In genomic region chr5:116454417-116454927, GRCh38 we compare ENCODE assay signal across 10 cellular contexts.
DNase-seq lines count a peak whose midpoint lies in the region; ATAC-seq, FAIRE-seq and TF ChIP-seq lines count a peak whose summit lies in the region.
"Had no signal": no experiment of that assay in that cellular context is flagged by ENCODE, and none has a peak within 500 bp of the region (broad histone marks: within the 10 kb centered on the region; RNA-seq: fewer than 3 reads in every experiment).

No MANE protein-coding gene starts in this region.

- H3K9me2 ChIP-seq in PC-3 (replicated peaks; ENCODE audit: low read length), result no peaks in the 10 kb centered on the region

- TF ChIP-seq POLR2A in right lobe of liver (IDR thresholded peaks at IDR 0.05) (no peak), HepG2 (IDR thresholded peaks at IDR 0.05; ENCODE audit: insufficient read depth in 1 of 2, low read depth in 2 of 2, low read length in 2 of 2) (no peak)

- BruUV-seq in HepG2 (replicated peaks; lab: Mats Ljungman, UMichigan) (no TSS peak), PC-3 (replicated peaks; lab: Mats Ljungman, UMichigan) (no TSS peak)

- no peak overlapping the region for H3K4me3 ChIP-seq in right lobe of liver
- no peak overlapping the region for H3K4me3 ChIP-seq in HepG2 (replicated peaks in 1 of 3; ENCODE audit: insufficient read depth in 1 of 3, low read depth in 2 of 3, low read length in 3 of 3)
- no peak overlapping the region for H3K4me3 ChIP-seq in fibroblast of mammary gland (ENCODE audit: control insufficient read depth, low read depth, low read length)
- H3K4me3 ChIP-seq in PC-3 (ENCODE audit: low read length), result no peak overlapping the region

- POLR2A ChIA-PET in HepG2 (lab: Yijun Ruan, JAX) (no interaction called here), PC-3 (lab: Charles Lee; ENCODE audit: unreplicated experiment) (no interaction called here)

- no peak overlapping the region for H3K27ac ChIP-seq in right lobe of liver
- no peak overlapping the region for H3K27ac ChIP-seq in HepG2 (ENCODE audit: extremely low read length, insufficient read depth, low read length)
- no peak overlapping the region for H3K27ac ChIP-seq in PC-3 (ENCODE audit: low read length)

- H3K9me3 ChIP-seq in right lobe of liver, result no peaks in the 10 kb centered on the region
- H3K9me3 ChIP-seq in HepG2 (ENCODE audit: low read length), result no peaks in the 10 kb centered on the region
- H3K9me3 ChIP-seq in PC-3 (ENCODE audit: low read length), result no peaks in the 10 kb centered on the region

- H3K27me3 ChIP-seq in right lobe of liver (no peaks in the 10 kb centered on the region), HepG2 (ENCODE audit: control insufficient read depth in 1 of 2, insufficient read depth in 2 of 2, low read length in 2 of 2) (no peaks in the 10 kb centered on the region), PC-3 (ENCODE audit: low read length) (no peaks in the 10 kb centered on the region)

- no peaks in the 10 kb centered on the region for H3K9me3 Mint-ChIP-seq in stimulated activated effector memory CD8-positive, alpha-beta T cell treated with anti-CD3 and anti-CD28 coated beads, Interleukin-12 subunit alpha, Interleukin-12 subunit beta, amount 100 ng/mL, for 72 hours
- H3K9me3 Mint-ChIP-seq: activated naive CD4-positive, alpha-beta T cell treated with anti-CD3 and anti-CD28 coated beads, Interleukin-2, amount 50 U/mL, for 72 hours had no signal

- DNase-seq in right lobe of liver (no peak), HepG2 (ENCODE audit: low spot score) (no peak), NOMO-1 treated with DMSO at 0.1 percent for 48 hours (lab: John Stamatoyannopoulos, UW; ENCODE audit: unreplicated experiment) (peak; percentile 91), fibroblast of mammary gland (ENCODE audit: low read depth) (peak; percentile 94), NCI-H446 treated with DMSO at 0.1 percent for 48 hours (lab: John Stamatoyannopoulos, UW) (no peak), PC-3 (no peak)
- DNase-seq in stimulated activated effector memory CD8-positive, alpha-beta T cell treated with anti-CD3 and anti-CD28 coated beads, Interleukin-12 subunit alpha, Interleukin-12 subunit beta, amount 100 ng/mL, for 72 hours (ENCODE audit: low spot score in 2 of 2), result no peak

- no peaks in the 10 kb centered on the region for H3K4me1 ChIP-seq in right lobe of liver
- peaks cover 48% of the 10 kb centered on the region for H3K4me1 ChIP-seq in HepG2 (ENCODE audit: insufficient read depth, low read length)
- H3K4me1 ChIP-seq in PC-3 (ENCODE audit: insufficient read depth, low read length), result no peaks in the 10 kb centered on the region

- no peak overlapping the region for H3K4me3 Mint-ChIP-seq in stimulated activated effector memory CD8-positive, alpha-beta T cell treated with anti-CD3 and anti-CD28 coated beads, Interleukin-12 subunit alpha, Interleukin-12 subunit beta, amount 100 ng/mL, for 72 hours

- H3K9ac ChIP-seq in HepG2 (ENCODE audit: insufficient read depth, low read depth, low read length), result no peak overlapping the region
- H3K9ac ChIP-seq in PC-3 (ENCODE audit: low read length), result no peak overlapping the region

- CTCF ChIA-PET in HepG2 (lab: Yijun Ruan, JAX; ENCODE audit: low intra/inter-chr PET ratio, low total read pairs) (no interaction called here), PC-3 (lab: Charles Lee) (no interaction called here)

- H3K36me3 ChIP-seq in right lobe of liver (no peaks in the 10 kb centered on the region), HepG2 (replicated peaks in 1 of 2; ENCODE audit: control insufficient read depth in 1 of 2, insufficient read depth in 2 of 2, low read length in 2 of 2) (no peaks in the 10 kb centered on the region; a peak in 1 of 5 replicates), PC-3 (ENCODE audit: low read depth, low read length) (no peaks in the 10 kb centered on the region)

- H3K79me2 ChIP-seq in HepG2 (ENCODE audit: insufficient read depth, low read length), result no peaks in the 10 kb centered on the region
- H3K79me2 ChIP-seq in PC-3 (ENCODE audit: low read length), result no peaks in the 10 kb centered on the region

- in situ Hi-C loops in HepG2 (cut with HindIII; ENCODE audit: extremely low pct_ligation_motif_present, low pct_unique_long_range_greater_than_20kb), result no loop called here

- H3K27ac Mint-ChIP-seq in stimulated activated effector memory CD8-positive, alpha-beta T cell treated with anti-CD3 and anti-CD28 coated beads, Interleukin-12 subunit alpha, Interleukin-12 subunit beta, amount 100 ng/mL, for 72 hours, result no peak overlapping the region
- H3K27ac Mint-ChIP-seq: activated naive CD4-positive, alpha-beta T cell treated with anti-CD3 and anti-CD28 coated beads, Interleukin-2, amount 50 U/mL, for 72 hours had no signal

- TF ChIP-seq RAD21 in HepG2 (CRISPR knock-in tag; IDR thresholded peaks at IDR 0.05), result no peak

- no peak for TF ChIP-seq CTCF in right lobe of liver (IDR thresholded peaks at IDR 0.05)
- no peak for TF ChIP-seq CTCF in HepG2 (CRISPR knock-in tag; IDR thresholded peaks at IDR 0.05)
- no peak for TF ChIP-seq CTCF in fibroblast of mammary gland (conservative IDR thresholded peaks at IDR 0.05; ENCODE audit: control insufficient read depth, insufficient read depth, low read depth, low read length)
- TF ChIP-seq CTCF in PC-3 (conservative IDR thresholded peaks at IDR 0.05; ENCODE audit: low read depth, low read length), result no peak

- TF ChIP-seq EP300 in HepG2 (IDR thresholded peaks at IDR 0.05; ENCODE audit: low read depth in 2 of 2, low read length in 2 of 2) (no peak), HepG2 (CRISPR knock-in tag; IDR thresholded peaks at IDR 0.05; ENCODE audit: borderline replicate concordance) (no peak)

- no peaks in the 10 kb centered on the region for H3K36me3 Mint-ChIP-seq in stimulated activated effector memory CD8-positive, alpha-beta T cell treated with anti-CD3 and anti-CD28 coated beads, Interleukin-12 subunit alpha, Interleukin-12 subunit beta, amount 100 ng/mL, for 72 hours

- H4K20me1 ChIP-seq in HepG2 (ENCODE audit: insufficient read depth, low read length) (no peaks in the 10 kb centered on the region), PC-3 (ENCODE audit: low read length) (no peaks in the 10 kb centered on the region)

- H2AFZ ChIP-seq in HepG2 (ENCODE audit: low read length), result no peak overlapping the region
- H2AFZ ChIP-seq in PC-3 (ENCODE audit: low read length), result no peak overlapping the region

- no peaks in the 10 kb centered on the region for H3F3A ChIP-seq in PC-3 (ENCODE audit: low read length, unreplicated experiment)

- H3K4me2 ChIP-seq in HepG2 (ENCODE audit: low read depth, low read length), result no peak overlapping the region
- no peak overlapping the region for H3K4me2 ChIP-seq in PC-3 (ENCODE audit: low read length)

- no peak for FAIRE-seq in HepG2 (lab: Jason Lieb, UNC)
- FAIRE-seq: G401.6 had no signal

- intact Hi-C loops in right lobe of liver (cut with DNase I), result no loop called here
- intact Hi-C loops in HepG2 (cut with micrococcal nuclease; ENCODE audit: unreplicated experiment), result no loop called here
- intact Hi-C loops in PC-3 (cut with micrococcal nuclease), result no loop called here

- ATAC-seq in right lobe of liver (peak; percentile 53 to 74 (median 64)), HepG2 (no peak), HG02938 (IDR thresholded peaks at IDR 0.05; ENCODE audit: unreplicated experiment) (peak; percentile 99), PC-3 (no peak)
- ATAC-seq in stimulated activated effector memory CD8-positive, alpha-beta T cell treated with anti-CD3 and anti-CD28 coated beads, Interleukin-12 subunit alpha, Interleukin-12 subunit beta, amount 100 ng/mL, for 72 hours, result peak; percentile 47

- 44% methylated on average over 9 of the region's 9 CpGs for WGBS in right lobe of liver (ENCODE audit: insufficient coverage, low coverage, low lambda C conversion rate, missing lambda C conversion rate)
- 89% methylated on average over 9 of the region's 9 CpGs for WGBS in HepG2 (ENCODE audit: low lambda C conversion rate)

- H3K4me1 Mint-ChIP-seq in stimulated activated effector memory CD8-positive, alpha-beta T cell treated with anti-CD3 and anti-CD28 coated beads, Interleukin-12 subunit alpha, Interleukin-12 subunit beta, amount 100 ng/mL, for 72 hours, result no peaks in the 10 kb centered on the region

TF ChIP-seq in HepG2, 621 proteins besides CTCF, POLR2A, EP300 and RAD21 (continues in another document):
- TF ChIP-seq, protein P1, sequence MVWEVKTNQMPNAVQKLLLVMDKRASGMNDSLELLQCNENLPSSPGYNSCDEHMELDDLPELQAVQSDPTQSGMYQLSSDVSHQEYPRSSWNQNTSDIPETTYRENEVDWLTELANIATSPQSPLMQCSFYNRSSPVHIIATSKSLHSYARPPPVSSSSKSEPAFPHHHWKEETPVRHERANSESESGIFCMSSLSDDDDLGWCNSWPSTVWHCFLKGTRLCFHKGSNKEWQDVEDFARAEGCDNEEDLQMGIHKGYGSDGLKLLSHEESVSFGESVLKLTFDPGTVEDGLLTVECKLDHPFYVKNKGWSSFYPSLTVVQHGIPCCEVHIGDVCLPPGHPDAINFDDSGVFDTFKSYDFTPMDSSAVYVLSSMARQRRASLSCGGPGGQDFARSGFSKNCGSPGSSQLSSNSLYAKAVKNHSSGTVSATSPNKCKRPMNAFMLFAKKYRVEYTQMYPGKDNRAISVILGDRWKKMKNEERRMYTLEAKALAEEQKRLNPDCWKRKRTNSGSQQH (CRISPR knock-in tag; IDR thresholded peaks at IDR 0.05; ENCODE audit: low read depth), result no peak

Comparison
In these comparisons a context has a peak if more than half of its experiments do, and no peak if none do; other contexts are left out.
1. ATAC-seq: peak in right lobe of liver (4 of 4), HG02938 (single experiment) and stimulated activated effector memory CD8-positive, alpha-beta T cell treated with anti-CD3 and anti-CD28 coated beads, Interleukin-12 subunit alpha, Interleukin-12 subunit beta, amount 100 ng/mL, for 72 hours (single experiment); none in HepG2 (single experiment) and PC-3 (single experiment).
2. DNase-seq: peak in NOMO-1 treated with DMSO at 0.1 percent for 48 hours (single experiment) and fibroblast of mammary gland (single experiment); none in right lobe of liver (0 of 3), HepG2 (single experiment), stimulated activated effector memory CD8-positive, alpha-beta T cell treated with anti-CD3 and anti-CD28 coated beads, Interleukin-12 subunit alpha, Interleukin-12 subunit beta, amount 100 ng/mL, for 72 hours (0 of 2), NCI-H446 treated with DMSO at 0.1 percent for 48 hours (single experiment) and PC-3 (single experiment).